ENCODE assay signal across 15 cellular contexts in the genomic region with DNA sequence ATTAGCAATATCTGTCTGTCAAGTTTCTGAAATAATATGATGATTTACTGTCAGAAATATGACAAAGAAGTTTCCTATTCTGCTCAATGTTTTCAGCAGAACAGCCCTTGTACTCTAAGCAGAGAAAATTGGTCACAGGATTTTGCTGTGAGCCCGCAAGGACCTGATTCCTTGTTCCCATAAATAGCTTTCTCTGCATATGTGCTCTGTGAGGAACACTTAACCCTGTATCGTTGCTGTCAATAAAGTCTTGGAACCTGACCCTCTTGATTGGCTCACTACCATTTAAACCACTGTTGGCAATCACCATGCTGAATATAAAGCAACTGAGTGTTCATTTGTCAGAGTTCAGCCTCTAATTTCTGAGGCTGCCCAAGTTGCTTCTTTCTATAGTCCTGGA.
A peak's percentile ranks its signal among the peaks of the same experiment; 100 is the strongest.
DNase-seq lines count a peak whose midpoint lies in the region; ATAC-seq and TF ChIP-seq lines count a peak whose summit lies in the region.
"Had no signal": no experiment of that assay in that cellular context is flagged by ENCODE, and none has a peak within 500 bp of the region (broad histone marks: within the 10 kb centered on the region; RNA-seq: fewer than 3 reads in every experiment).

No MANE protein-coding gene starts in this region.

- H3K36me3 ChIP-seq in cardiac muscle cell (no peaks in the 10 kb centered on the region), neural cell (ENCODE audit: insufficient read depth, low read length) (no peaks in the 10 kb centered on the region), right lobe of liver (no peaks in the 10 kb centered on the region)
- H3K36me3 ChIP-seq: HAP-1 had no signal

- H3K9ac ChIP-seq in neural cell (ENCODE audit: low read length), result no peak overlapping the region

- H3K9me3 ChIP-seq in cardiac muscle cell (ENCODE audit: low read depth) (no peaks in the 10 kb centered on the region), neural cell (ENCODE audit: low read length) (no peaks in the 10 kb centered on the region), right lobe of liver (no peaks in the 10 kb centered on the region)
- H3K9me3 ChIP-seq: HAP-1 had no signal

- H2AFZ ChIP-seq in neural cell (ENCODE audit: low read depth, low read length), result no peak overlapping the region

- peak; percentile 23 for TF ChIP-seq EP300 in neural cell (conservative IDR thresholded peaks at IDR 0.05; ENCODE audit: poor library complexity, severe bottlenecking)

- H3K9me2 ChIP-seq in neural cell (ENCODE audit: insufficient read depth, low read length), result no peaks in the 10 kb centered on the region

- H3K27ac ChIP-seq in cardiac muscle cell, result peak overlapping the region; percentile 97
- H3K27ac ChIP-seq in neural cell (ENCODE audit: low read length), result no peak overlapping the region
- no peak overlapping the region for H3K27ac ChIP-seq in right lobe of liver

- H3K4me3 ChIP-seq in cardiac muscle cell (no peak overlapping the region), neural cell (ENCODE audit: low read length) (no peak overlapping the region), right lobe of liver (no peak overlapping the region)
- H3K4me3 ChIP-seq: HAP-1 had no signal

- TF ChIP-seq CTCF in cardiac muscle cell (IDR thresholded peaks at IDR 0.05; ENCODE audit: low read depth, low read length), result no peak
- no peak for TF ChIP-seq CTCF in neural cell (IDR thresholded peaks at IDR 0.05; ENCODE audit: poor library complexity, severe bottlenecking)
- TF ChIP-seq CTCF in right lobe of liver (IDR thresholded peaks at IDR 0.05), result no peak

- H3K4me2 ChIP-seq in neural cell (ENCODE audit: low read length), result no peak overlapping the region

- DNase-seq in cardiac muscle cell (ENCODE audit: low read depth in 1 of 2, low spot score in 1 of 2), result peak in 1 of 2 donors; percentile 67
- DNase-seq in left cardiac atrium, result no peak
- DNase-seq in left ventricle myocardium superior, result no peak
- no peak for DNase-seq in right lobe of liver
- DNase-seq: C1 segment of cervical spinal cord; Calu3; CD4-positive, alpha-beta memory T cell; COR-L47; DMS53; DMS79 treated with DMSO at 0.1 percent for 48 hours; GF-D8; GOT3 had no signal

- no peaks in the 10 kb centered on the region for H3K27me3 ChIP-seq in cardiac muscle cell
- H3K27me3 ChIP-seq in neural cell (ENCODE audit: insufficient read depth, low read depth, low read length), result no peaks in the 10 kb centered on the region
- H3K27me3 ChIP-seq in right lobe of liver, result no peaks in the 10 kb centered on the region

- no peak for TF ChIP-seq RAD21 in neural cell (conservative IDR thresholded peaks at IDR 0.05)

- H4K20me1 ChIP-seq in neural cell (ENCODE audit: insufficient read depth), result no peaks in the 10 kb centered on the region

- intact Hi-C loops in left cardiac atrium (cut with DNase I), result no loop called here
- intact Hi-C loops in left ventricle myocardium superior (cut with micrococcal nuclease), result no loop called here
- intact Hi-C loops in right lobe of liver (cut with DNase I), result no loop called here

- H3K79me2 ChIP-seq in neural cell (replicated peaks; ENCODE audit: insufficient read depth, low read length), result no peaks in the 10 kb centered on the region

- WGBS in right lobe of liver (ENCODE audit: insufficient coverage, low coverage, low lambda C conversion rate, missing lambda C conversion rate), result 76% methylated on average over 2 of the region's 2 CpGs

- TF ChIP-seq POLR2A in right lobe of liver (IDR thresholded peaks at IDR 0.05), result no peak

- ATAC-seq in left cardiac atrium, result no peak
- peak; percentile 78 for ATAC-seq in left ventricle myocardium superior
- no peak for ATAC-seq in HG02884 (IDR thresholded peaks at IDR 0.05; ENCODE audit: unreplicated experiment)
- no peak for ATAC-seq in right lobe of liver

- no peaks in the 10 kb centered on the region for H3F3A ChIP-seq in neural cell (ENCODE audit: insufficient read depth, low read length, poor library complexity, severe bottlenecking)

- H3K4me1 ChIP-seq in cardiac muscle cell (ENCODE audit: low read depth) (peaks cover 16% of the 10 kb centered on the region), right lobe of liver (no peaks in the 10 kb centered on the region)
- H3K4me1 ChIP-seq: HAP-1 had no signal

TF ChIP-seq in neural cell, 6 proteins besides CTCF, POLR2A, EP300 and RAD21:
- TF ChIP-seq EZH2 (IDR thresholded peaks at IDR 0.05; ENCODE audit: borderline replicate concordance, insufficient read depth, low read length, poor library complexity, severe bottlenecking) (no peak), SMC3 (conservative IDR thresholded peaks at IDR 0.05; ENCODE audit: poor library complexity) (no peak), TAF1 (IDR thresholded peaks at IDR 0.05; ENCODE audit: low read depth) (no peak), MXI1 (conservative IDR thresholded peaks at IDR 0.05; ENCODE audit: poor library complexity, severe bottlenecking) (no peak), POLR2AphosphoS5 (IDR thresholded peaks at IDR 0.05) (no peak)
- TF ChIP-seq, protein P1, sequence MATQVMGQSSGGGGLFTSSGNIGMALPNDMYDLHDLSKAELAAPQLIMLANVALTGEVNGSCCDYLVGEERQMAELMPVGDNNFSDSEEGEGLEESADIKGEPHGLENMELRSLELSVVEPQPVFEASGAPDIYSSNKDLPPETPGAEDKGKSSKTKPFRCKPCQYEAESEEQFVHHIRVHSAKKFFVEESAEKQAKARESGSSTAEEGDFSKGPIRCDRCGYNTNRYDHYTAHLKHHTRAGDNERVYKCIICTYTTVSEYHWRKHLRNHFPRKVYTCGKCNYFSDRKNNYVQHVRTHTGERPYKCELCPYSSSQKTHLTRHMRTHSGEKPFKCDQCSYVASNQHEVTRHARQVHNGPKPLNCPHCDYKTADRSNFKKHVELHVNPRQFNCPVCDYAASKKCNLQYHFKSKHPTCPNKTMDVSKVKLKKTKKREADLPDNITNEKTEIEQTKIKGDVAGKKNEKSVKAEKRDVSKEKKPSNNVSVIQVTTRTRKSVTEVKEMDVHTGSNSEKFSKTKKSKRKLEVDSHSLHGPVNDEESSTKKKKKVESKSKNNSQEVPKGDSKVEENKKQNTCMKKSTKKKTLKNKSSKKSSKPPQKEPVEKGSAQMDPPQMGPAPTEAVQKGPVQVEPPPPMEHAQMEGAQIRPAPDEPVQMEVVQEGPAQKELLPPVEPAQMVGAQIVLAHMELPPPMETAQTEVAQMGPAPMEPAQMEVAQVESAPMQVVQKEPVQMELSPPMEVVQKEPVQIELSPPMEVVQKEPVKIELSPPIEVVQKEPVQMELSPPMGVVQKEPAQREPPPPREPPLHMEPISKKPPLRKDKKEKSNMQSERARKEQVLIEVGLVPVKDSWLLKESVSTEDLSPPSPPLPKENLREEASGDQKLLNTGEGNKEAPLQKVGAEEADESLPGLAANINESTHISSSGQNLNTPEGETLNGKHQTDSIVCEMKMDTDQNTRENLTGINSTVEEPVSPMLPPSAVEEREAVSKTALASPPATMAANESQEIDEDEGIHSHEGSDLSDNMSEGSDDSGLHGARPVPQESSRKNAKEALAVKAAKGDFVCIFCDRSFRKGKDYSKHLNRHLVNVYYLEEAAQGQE (IDR thresholded peaks at IDR 0.05; ENCODE audit: borderline replicate concordance), result no peak
